1 cellular context compared by ENCODE assay signal in the genomic region with DNA sequence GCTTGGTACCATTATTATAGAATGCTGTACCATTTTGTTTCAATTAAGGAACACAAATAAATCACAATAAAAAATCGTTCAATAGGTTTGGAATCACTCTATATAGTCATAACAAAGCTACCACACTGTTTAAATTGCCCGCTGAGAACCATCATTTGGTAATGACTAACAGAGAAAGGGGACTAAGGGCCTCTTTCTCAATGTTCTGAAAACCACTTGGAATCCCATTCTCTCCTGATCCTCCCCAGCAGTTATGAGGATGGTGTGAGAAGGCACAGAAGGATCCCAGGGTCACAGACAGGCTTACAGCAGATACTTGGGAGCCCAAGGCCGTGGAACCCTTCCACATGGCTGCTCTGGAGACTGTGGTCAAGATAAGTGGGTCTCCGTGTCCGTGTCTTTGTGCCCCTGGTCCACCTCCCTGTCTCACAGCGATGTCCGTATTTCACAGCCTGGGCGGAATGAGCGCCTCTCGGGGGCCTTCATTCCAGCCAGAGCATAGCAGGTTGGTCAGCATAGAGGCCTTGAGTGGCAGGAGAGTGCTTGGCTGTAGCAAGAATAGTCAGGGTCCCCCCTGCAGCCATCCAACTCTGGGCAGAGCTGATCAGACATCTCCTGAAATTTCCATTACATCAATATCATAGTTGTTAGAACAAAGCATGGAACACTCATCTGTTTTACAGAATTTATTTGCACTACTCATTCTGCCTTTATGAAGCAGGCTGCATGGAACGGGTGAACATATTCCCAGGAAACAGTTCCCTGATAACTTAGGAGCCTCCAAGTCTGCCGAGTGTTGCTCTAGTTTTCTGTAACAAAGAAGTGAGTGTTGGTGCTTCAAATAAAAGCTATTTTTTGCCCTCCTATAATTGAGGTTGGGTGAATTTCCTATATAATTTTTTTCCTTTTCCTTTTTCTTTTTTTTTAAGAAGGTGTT.
TF ChIP-seq lines count a peak whose summit lies in the region.

No MANE protein-coding gene starts in this region.

TF ChIP-seq in GM23338, 12 proteins besides CTCF, POLR2A, EP300 and RAD21:
- TF ChIP-seq, protein P1, sequence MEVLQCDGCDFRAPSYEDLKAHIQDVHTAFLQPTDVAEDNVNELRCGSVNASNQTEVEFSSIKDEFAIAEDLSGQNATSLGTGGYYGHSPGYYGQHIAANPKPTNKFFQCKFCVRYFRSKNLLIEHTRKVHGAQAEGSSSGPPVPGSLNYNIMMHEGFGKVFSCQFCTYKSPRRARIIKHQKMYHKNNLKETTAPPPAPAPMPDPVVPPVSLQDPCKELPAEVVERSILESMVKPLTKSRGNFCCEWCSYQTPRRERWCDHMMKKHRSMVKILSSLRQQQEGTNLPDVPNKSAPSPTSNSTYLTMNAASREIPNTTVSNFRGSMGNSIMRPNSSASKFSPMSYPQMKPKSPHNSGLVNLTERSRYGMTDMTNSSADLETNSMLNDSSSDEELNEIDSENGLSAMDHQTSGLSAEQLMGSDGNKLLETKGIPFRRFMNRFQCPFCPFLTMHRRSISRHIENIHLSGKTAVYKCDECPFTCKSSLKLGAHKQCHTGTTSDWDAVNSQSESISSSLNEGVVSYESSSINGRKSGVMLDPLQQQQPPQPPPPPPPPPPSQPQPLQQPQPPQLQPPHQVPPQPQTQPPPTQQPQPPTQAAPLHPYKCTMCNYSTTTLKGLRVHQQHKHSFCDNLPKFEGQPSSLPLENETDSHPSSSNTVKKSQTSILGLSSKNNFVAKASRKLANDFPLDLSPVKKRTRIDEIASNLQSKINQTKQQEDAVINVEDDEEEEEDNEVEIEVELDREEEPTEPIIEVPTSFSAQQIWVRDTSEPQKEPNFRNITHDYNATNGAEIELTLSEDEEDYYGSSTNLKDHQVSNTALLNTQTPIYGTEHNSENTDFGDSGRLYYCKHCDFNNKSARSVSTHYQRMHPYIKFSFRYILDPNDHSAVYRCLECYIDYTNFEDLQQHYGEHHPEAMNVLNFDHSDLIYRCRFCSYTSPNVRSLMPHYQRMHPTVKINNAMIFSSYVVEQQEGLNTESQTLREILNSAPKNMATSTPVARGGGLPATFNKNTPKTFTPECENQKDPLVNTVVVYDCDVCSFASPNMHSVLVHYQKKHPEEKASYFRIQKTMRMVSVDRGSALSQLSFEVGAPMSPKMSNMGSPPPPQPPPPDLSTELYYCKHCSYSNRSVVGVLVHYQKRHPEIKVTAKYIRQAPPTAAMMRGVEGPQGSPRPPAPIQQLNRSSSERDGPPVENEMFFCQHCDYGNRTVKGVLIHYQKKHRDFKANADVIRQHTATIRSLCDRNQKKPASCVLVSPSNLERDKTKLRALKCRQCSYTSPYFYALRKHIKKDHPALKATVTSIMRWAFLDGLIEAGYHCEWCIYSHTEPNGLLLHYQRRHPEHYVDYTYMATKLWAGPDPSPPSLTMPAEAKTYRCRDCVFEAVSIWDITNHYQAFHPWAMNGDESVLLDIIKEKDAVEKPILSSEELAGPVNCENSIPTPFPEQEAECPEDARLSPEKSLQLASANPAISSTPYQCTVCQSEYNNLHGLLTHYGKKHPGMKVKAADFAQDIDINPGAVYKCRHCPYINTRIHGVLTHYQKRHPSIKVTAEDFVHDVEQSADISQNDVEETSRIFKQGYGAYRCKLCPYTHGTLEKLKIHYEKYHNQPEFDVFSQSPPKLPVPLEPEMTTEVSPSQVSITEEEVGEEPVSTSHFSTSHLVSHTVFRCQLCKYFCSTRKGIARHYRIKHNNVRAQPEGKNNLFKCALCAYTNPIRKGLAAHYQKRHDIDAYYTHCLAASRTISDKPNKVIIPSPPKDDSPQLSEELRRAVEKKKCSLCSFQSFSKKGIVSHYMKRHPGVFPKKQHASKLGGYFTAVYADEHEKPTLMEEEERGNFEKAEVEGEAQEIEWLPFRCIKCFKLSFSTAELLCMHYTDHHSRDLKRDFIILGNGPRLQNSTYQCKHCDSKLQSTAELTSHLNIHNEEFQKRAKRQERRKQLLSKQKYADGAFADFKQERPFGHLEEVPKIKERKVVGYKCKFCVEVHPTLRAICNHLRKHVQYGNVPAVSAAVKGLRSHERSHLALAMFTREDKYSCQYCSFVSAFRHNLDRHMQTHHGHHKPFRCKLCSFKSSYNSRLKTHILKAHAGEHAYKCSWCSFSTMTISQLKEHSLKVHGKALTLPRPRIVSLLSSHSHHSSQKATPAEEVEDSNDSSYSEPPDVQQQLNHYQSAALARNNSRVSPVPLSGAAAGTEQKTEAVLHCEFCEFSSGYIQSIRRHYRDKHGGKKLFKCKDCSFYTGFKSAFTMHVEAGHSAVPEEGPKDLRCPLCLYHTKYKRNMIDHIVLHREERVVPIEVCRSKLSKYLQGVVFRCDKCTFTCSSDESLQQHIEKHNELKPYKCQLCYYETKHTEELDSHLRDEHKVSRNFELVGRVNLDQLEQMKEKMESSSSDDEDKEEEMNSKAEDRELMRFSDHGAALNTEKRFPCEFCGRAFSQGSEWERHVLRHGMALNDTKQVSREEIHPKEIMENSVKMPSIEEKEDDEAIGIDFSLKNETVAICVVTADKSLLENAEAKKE (CRISPR knock-in tag; IDR thresholded peaks at IDR 0.05), result no peak
- TF ChIP-seq EZH2 (IDR thresholded peaks at IDR 0.05; ENCODE audit: low read depth, unreplicated experiment) (no peak), JUNB (IDR thresholded peaks at IDR 0.05; ENCODE audit: unreplicated experiment) (no peak), STAT1 (IDR thresholded peaks at IDR 0.05; ENCODE audit: unreplicated experiment) (no peak), NANOG (IDR thresholded peaks at IDR 0.05; ENCODE audit: borderline replicate concordance) (no peak), CREB1 (CRISPR knock-in tag; IDR thresholded peaks at IDR 0.05; ENCODE audit: low read depth) (no peak), ZNF331 (CRISPR knock-in tag; IDR thresholded peaks at IDR 0.05; ENCODE audit: low read depth) (no peak), ZNF114 (CRISPR knock-in tag; IDR thresholded peaks at IDR 0.05) (no peak), POLR2AphosphoS5 (IDR thresholded peaks at IDR 0.05; ENCODE audit: low read depth) (no peak), EZH2phosphoT487 (IDR thresholded peaks at IDR 0.05; ENCODE audit: unreplicated experiment) (no peak)
- TF ChIP-seq, protein P2, sequence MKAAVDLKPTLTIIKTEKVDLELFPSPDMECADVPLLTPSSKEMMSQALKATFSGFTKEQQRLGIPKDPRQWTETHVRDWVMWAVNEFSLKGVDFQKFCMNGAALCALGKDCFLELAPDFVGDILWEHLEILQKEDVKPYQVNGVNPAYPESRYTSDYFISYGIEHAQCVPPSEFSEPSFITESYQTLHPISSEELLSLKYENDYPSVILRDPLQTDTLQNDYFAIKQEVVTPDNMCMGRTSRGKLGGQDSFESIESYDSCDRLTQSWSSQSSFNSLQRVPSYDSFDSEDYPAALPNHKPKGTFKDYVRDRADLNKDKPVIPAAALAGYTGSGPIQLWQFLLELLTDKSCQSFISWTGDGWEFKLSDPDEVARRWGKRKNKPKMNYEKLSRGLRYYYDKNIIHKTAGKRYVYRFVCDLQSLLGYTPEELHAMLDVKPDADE (IDR thresholded peaks at IDR 0.05), result no peak
- TF ChIP-seq, protein P3, sequence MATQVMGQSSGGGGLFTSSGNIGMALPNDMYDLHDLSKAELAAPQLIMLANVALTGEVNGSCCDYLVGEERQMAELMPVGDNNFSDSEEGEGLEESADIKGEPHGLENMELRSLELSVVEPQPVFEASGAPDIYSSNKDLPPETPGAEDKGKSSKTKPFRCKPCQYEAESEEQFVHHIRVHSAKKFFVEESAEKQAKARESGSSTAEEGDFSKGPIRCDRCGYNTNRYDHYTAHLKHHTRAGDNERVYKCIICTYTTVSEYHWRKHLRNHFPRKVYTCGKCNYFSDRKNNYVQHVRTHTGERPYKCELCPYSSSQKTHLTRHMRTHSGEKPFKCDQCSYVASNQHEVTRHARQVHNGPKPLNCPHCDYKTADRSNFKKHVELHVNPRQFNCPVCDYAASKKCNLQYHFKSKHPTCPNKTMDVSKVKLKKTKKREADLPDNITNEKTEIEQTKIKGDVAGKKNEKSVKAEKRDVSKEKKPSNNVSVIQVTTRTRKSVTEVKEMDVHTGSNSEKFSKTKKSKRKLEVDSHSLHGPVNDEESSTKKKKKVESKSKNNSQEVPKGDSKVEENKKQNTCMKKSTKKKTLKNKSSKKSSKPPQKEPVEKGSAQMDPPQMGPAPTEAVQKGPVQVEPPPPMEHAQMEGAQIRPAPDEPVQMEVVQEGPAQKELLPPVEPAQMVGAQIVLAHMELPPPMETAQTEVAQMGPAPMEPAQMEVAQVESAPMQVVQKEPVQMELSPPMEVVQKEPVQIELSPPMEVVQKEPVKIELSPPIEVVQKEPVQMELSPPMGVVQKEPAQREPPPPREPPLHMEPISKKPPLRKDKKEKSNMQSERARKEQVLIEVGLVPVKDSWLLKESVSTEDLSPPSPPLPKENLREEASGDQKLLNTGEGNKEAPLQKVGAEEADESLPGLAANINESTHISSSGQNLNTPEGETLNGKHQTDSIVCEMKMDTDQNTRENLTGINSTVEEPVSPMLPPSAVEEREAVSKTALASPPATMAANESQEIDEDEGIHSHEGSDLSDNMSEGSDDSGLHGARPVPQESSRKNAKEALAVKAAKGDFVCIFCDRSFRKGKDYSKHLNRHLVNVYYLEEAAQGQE (IDR thresholded peaks at IDR 0.05; ENCODE audit: unreplicated experiment), result no peak
